In genomic region chr13:50693755-50694154, GRCh38 we compare ENCODE assay signal across 11 cellular contexts.
DNase-seq lines count a peak whose midpoint lies in the region; ATAC-seq and TF ChIP-seq lines count a peak whose summit lies in the region.
"Had no signal": no experiment of that assay in that cellular context is flagged by ENCODE, and none has a peak within 500 bp of the region (broad histone marks: within the 10 kb centered on the region; RNA-seq: fewer than 3 reads in every experiment).

No MANE protein-coding gene starts in this region.

- no peaks in the 10 kb centered on the region for H3K36me3 ChIP-seq in neuronal stem cell (replicated peaks in 1 of 2; ENCODE audit: control insufficient read depth in 2 of 2, insufficient read depth in 2 of 2, low read length in 2 of 2)

- ATAC-seq in left ventricle myocardium superior (peak; percentile 95), HG02973 (IDR thresholded peaks at IDR 0.05; ENCODE audit: unreplicated experiment) (no peak), HG03442 (IDR thresholded peaks at IDR 0.05; ENCODE audit: unreplicated experiment) (no peak)

- in situ Hi-C loops in astrocyte of the cerebellum (cut with HindIII; ENCODE audit: low sequenced_read_pairs), result no loop called here

- H2AFZ ChIP-seq in neuronal stem cell (ENCODE audit: low read length), result peak overlapping the region; percentile 60

- H2BK15ac ChIP-seq in neuronal stem cell (ENCODE audit: low read length), result no peak overlapping the region

- H3K14ac ChIP-seq in neuronal stem cell (ENCODE audit: low read length), result no peak overlapping the region

- no peak overlapping the region for H3K23ac ChIP-seq in neuronal stem cell (ENCODE audit: low read depth, low read length, poor library complexity)

- DNase-seq in AG08395 (ENCODE audit: low spot score), result peak; percentile 68
- peak; percentile 57 for DNase-seq in astrocyte of the cerebellum (ENCODE audit: low read depth)
- DNase-seq in left ventricle myocardium superior, result peak; percentile 80
- no peak for DNase-seq in neuronal stem cell (ENCODE audit: low spot score)
- DNase-seq in D341Med (ENCODE audit: low spot score), result no peak
- no peak for DNase-seq in activated CD4-positive, CD25-positive, alpha-beta regulatory T cell (lab: John Stamatoyannopoulos, UW)
- DNase-seq: erythroblast, GOT3, NCI-H187 treated with DMSO at 0.1 percent for 48 hours had no signal

- H2BK120ac ChIP-seq in neuronal stem cell (ENCODE audit: low read depth, low read length), result no peak overlapping the region

- H3K9me3 ChIP-seq in neuronal stem cell (replicated peaks in 1 of 2; ENCODE audit: control insufficient read depth in 2 of 2, insufficient read depth in 1 of 2, low read depth in 1 of 2, low read length in 2 of 2), result no peaks in the 10 kb centered on the region

- H2BK12ac ChIP-seq in neuronal stem cell (ENCODE audit: low read length), result no peak overlapping the region

- H3K4me3 ChIP-seq in astrocyte of the cerebellum (ENCODE audit: low read depth, low read length), result no peak overlapping the region
- no peak overlapping the region for H3K4me3 ChIP-seq in neuronal stem cell (ENCODE audit: low read length in 2 of 2)

- H3K4ac ChIP-seq in neuronal stem cell (ENCODE audit: low read length), result no peak overlapping the region

- intact Hi-C loops in left ventricle myocardium superior (cut with micrococcal nuclease), result no loop called here

- WGBS in neuronal stem cell (ENCODE audit: extremely low coverage in 2 of 2, insufficient read length in 2 of 2, insufficient replicate concordance in 1 of 2), 2 donors, result no CpG with 5 or more reads among the region's 2 CpGs

- peaks cover 7 to 24% of the 10 kb centered on the region in 2 donors for H3K4me1 ChIP-seq in neuronal stem cell (ENCODE audit: control insufficient read depth in 2 of 2, insufficient read depth in 1 of 2, low read depth in 1 of 2, low read length in 2 of 2)

- TF ChIP-seq CTCF in astrocyte of the cerebellum (IDR thresholded peaks at IDR 0.05; ENCODE audit: low read depth, low read length, missing control alignments), result no peak

- no peak overlapping the region for H3K18ac ChIP-seq in neuronal stem cell (ENCODE audit: low read length)

- no peak overlapping the region for H4K8ac ChIP-seq in neuronal stem cell (ENCODE audit: low read depth, low read length)

- peak overlapping the region; percentile 53 for H3K27ac ChIP-seq in neuronal stem cell (replicated peaks; ENCODE audit: low read length)

- no peaks in the 10 kb centered on the region for H3K79me1 ChIP-seq in neuronal stem cell (ENCODE audit: low read depth, low read length)

- no peak overlapping the region for H2BK5ac ChIP-seq in neuronal stem cell (ENCODE audit: low read length)

- no peaks in the 10 kb centered on the region for H3K27me3 ChIP-seq in neuronal stem cell (ENCODE audit: control insufficient read depth in 3 of 3, insufficient read depth in 3 of 3, low read depth in 1 of 3, low read length in 3 of 3)

- H4K91ac ChIP-seq in neuronal stem cell (ENCODE audit: low read depth, low read length, poor library complexity), result no peak overlapping the region

- no peak overlapping the region for H3K4me2 ChIP-seq in neuronal stem cell (ENCODE audit: insufficient read depth, low read length, poor library complexity, severe bottlenecking)

- H3K9ac ChIP-seq in neuronal stem cell (ENCODE audit: low read depth, low read length, poor library complexity), result no peak overlapping the region

- no peak overlapping the region for H2AK5ac ChIP-seq in neuronal stem cell (ENCODE audit: low read depth, low read length)

Comparison
In these comparisons a context has a peak if more than half of its experiments do, and no peak if none do; other contexts are left out.
1. DNase-seq: peak in AG08395 (single experiment), astrocyte of the cerebellum (single experiment) and left ventricle myocardium superior (single experiment); none in neuronal stem cell (single experiment), D341Med (single experiment) and activated CD4-positive, CD25-positive, alpha-beta regulatory T cell (0 of 4).